Comparison of ENCODE assay signal across 18 cellular contexts in genomic region chr1:229582715-229583114, GRCh38. TPM values are rescaled to one million over a fixed set of nuclear protein-coding genes. Genes with fewer than 3 reads are reported as not detected.
DNase-seq lines count a peak whose midpoint lies in the region; ATAC-seq, FAIRE-seq and TF ChIP-seq lines count a peak whose summit lies in the region.
"Had no signal": no experiment of that assay in that cellular context is flagged by ENCODE, and none has a peak within 500 bp of the region (broad histone marks: within the 10 kb centered on the region; RNA-seq: fewer than 3 reads in every experiment).

No MANE protein-coding gene starts in this region.

- H3K36me3 ChIP-seq in HEK293 (ENCODE audit: control insufficient read depth in 2 of 2, insufficient read depth in 1 of 2, low read length in 2 of 2) (no peaks in the 10 kb centered on the region), thyroid gland (no peaks in the 10 kb centered on the region)
- H3K36me3 ChIP-seq: HAP-1 had no signal

- peaks cover 31% of the 10 kb centered on the region for H3K4me1 Mint-ChIP-seq in nephron
- no peaks in the 10 kb centered on the region for H3K4me1 Mint-ChIP-seq in activated T-cell treated with anti-CD3 and anti-CD28 coated beads, Interleukin-2, amount 50 U/mL, for 72 hours (ENCODE audit: low read depth)

- CTCF ChIA-PET in A549 (lab: Yijun Ruan, JAX) (interaction anchor here (1.0 to 2.2 kb wide), 2 partner anchors 18 to 24 kb away, joined by 3 to 8 read pairs; partner anchors contain the start of gene ABCB10), HEK293 (lab: Yijun Ruan, JAX) (interaction anchor here (0.8 to 1.9 kb wide), 2 partner anchors 12 to 24 kb away, joined by 3 to 8 read pairs; partner anchors contain the start of gene ABCB10)

- FAIRE-seq in A549 (lab: Jason Lieb, UNC) = no peak
- FAIRE-seq: A204.1, D721Med, GM12892, GM18507, HTR-8/SVneo had no signal

- H3K9me3 ChIP-seq in A549 (no peaks in the 10 kb centered on the region), HEK293 (ENCODE audit: control insufficient read depth, insufficient read depth, low read depth, low read length) (no peaks in the 10 kb centered on the region), thyroid gland (no peaks in the 10 kb centered on the region)
- H3K9me3 ChIP-seq: Caco-2, HAP-1 had no signal

- no peaks in the 10 kb centered on the region for H3K27me3 Mint-ChIP-seq in nephron (ENCODE audit: low read depth)
- no peaks in the 10 kb centered on the region for H3K27me3 Mint-ChIP-seq in activated T-cell treated with anti-CD3 and anti-CD28 coated beads, Interleukin-2, amount 50 U/mL, for 72 hours (ENCODE audit: low read depth)
- H3K27me3 Mint-ChIP-seq: CD4-positive, alpha-beta T cell; IgD-negative memory B cell had no signal

- no peak for TF ChIP-seq EP300 in A549 (IDR thresholded peaks at IDR 0.05)

- H3K27ac ChIP-seq in A549 = no peak overlapping the region
- H3K27ac ChIP-seq in HEK293 (ENCODE audit: extremely low read depth, low read depth, low read length) = no peak overlapping the region
- peak overlapping the region in 2 of 3 donors; percentile 7 to 39 for H3K27ac ChIP-seq in thyroid gland
- H3K27ac ChIP-seq in caudate nucleus (ENCODE audit: low read depth, low read length) = no peak overlapping the region
- H3K27ac ChIP-seq: GM23248 had no signal

- DNase-seq in A549 (ENCODE audit: low read depth in 1 of 2, low spot score in 1 of 2) (no peak), thyroid gland (no peak), caudate nucleus (lab: John Stamatoyannopoulos, UW) (no peak)
- DNase-seq in activated T-cell treated with anti-CD3 and anti-CD28 coated beads, Interleukin-2, amount 50 U/mL, for 72 hours = no peak
- DNase-seq: CD4-positive, alpha-beta T cell; GDM1 had no signal

- H3K4me3 ChIP-seq in A549 (no peak overlapping the region), HEK293 (ENCODE audit: low read depth, low read length) (no peak overlapping the region), thyroid gland (replicated peaks in 1 of 3) (no peak overlapping the region)
- H3K4me3 ChIP-seq: GM23248, HAP-1 had no signal

- 79% methylated on average over 4 of the region's 4 CpGs for WGBS in A549 (ENCODE audit: missing lambda C conversion rate)
- 97% methylated on average over 4 of the region's 4 CpGs for WGBS in thyroid gland, 2 donors

- intact Hi-C loops in thyroid gland (cut with DNase I) = no loop called here

- ATAC-seq in A549 = no peak
- ATAC-seq in activated T-cell treated with anti-CD3 and anti-CD28 coated beads, Interleukin-2, amount 50 U/mL, for 72 hours (replicated peaks in 1 of 2) = no peak
- ATAC-seq in HG03439 (IDR thresholded peaks at IDR 0.05; ENCODE audit: unreplicated experiment) = no peak

- no peaks in the 10 kb centered on the region for H3K4me1 ChIP-seq in A549
- peaks cover 9% of the 10 kb centered on the region for H3K4me1 ChIP-seq in HEK293 (ENCODE audit: control insufficient read depth, insufficient read depth, low read length)
- H3K4me1 ChIP-seq in thyroid gland = peaks cover 18 to 30% of the 10 kb centered on the region in 2 donors

- H3K27ac Mint-ChIP-seq in nephron = peak overlapping the region; percentile 68 to 85 (median 72)
- H3K27ac Mint-ChIP-seq in activated T-cell treated with anti-CD3 and anti-CD28 coated beads, Interleukin-2, amount 50 U/mL, for 72 hours = no peak overlapping the region
- H3K27ac Mint-ChIP-seq: CD4-positive, alpha-beta T cell; IgD-negative memory B cell had no signal

- TF ChIP-seq RAD21 in A549 (conservative IDR thresholded peaks at IDR 0.05 in 1 of 2, IDR thresholded peaks at IDR 0.05 in 1 of 2) = no peak

- H3K36me3 Mint-ChIP-seq in nephron (ENCODE audit: low read depth) = no peaks in the 10 kb centered on the region
- no peaks in the 10 kb centered on the region for H3K36me3 Mint-ChIP-seq in activated T-cell treated with anti-CD3 and anti-CD28 coated beads, Interleukin-2, amount 50 U/mL, for 72 hours (ENCODE audit: insufficient read depth in 2 of 2)
- H3K36me3 Mint-ChIP-seq: IgD-negative memory B cell had no signal

- H3K4me2 ChIP-seq in A549 = no peak overlapping the region

- no peak for TF ChIP-seq CTCF in A549 (IDR thresholded peaks at IDR 0.05)
- no peak for TF ChIP-seq CTCF in HEK293 (tag by site-specific recombination; IDR thresholded peaks at IDR 0.05)
- TF ChIP-seq CTCF in nephron (IDR thresholded peaks at IDR 0.05; ENCODE audit: unreplicated experiment in 3 of 3) = no peak
- TF ChIP-seq CTCF in thyroid gland (IDR thresholded peaks at IDR 0.05) = no peak

- POLR2A ChIA-PET in A549 (lab: Yijun Ruan, JAX) = no interaction called here
- POLR2A ChIA-PET in HEK293 (lab: Yijun Ruan, JAX) = interaction anchor here (1.1 to 1.6 kb wide), 2 partner anchors 10 to 24 kb away, joined by 3 to 7 read pairs; partner anchors contain the start of gene ABCB10

- no peaks in the 10 kb centered on the region for H3K27me3 ChIP-seq in thyroid gland

- TF ChIP-seq POLR2A in A549 (IDR thresholded peaks at IDR 0.05; ENCODE audit: low read length) (no peak), thyroid gland (IDR thresholded peaks at IDR 0.05) (no peak)

- H3K9me3 Mint-ChIP-seq in nephron = no peaks in the 10 kb centered on the region
- H3K9me3 Mint-ChIP-seq in activated T-cell treated with anti-CD3 and anti-CD28 coated beads, Interleukin-2, amount 50 U/mL, for 72 hours = no peaks in the 10 kb centered on the region
- H3K9me3 Mint-ChIP-seq: CD4-positive, alpha-beta T cell; IgD-negative memory B cell had no signal

- H3K4me3 Mint-ChIP-seq in nephron = peak overlapping the region in 1 of 3 experiments; percentile 46
- no peak overlapping the region for H3K4me3 Mint-ChIP-seq in activated T-cell treated with anti-CD3 and anti-CD28 coated beads, Interleukin-2, amount 50 U/mL, for 72 hours
- H3K4me3 Mint-ChIP-seq: CD4-positive, alpha-beta T cell; IgD-negative memory B cell had no signal

TF ChIP-seq in A549, 52 proteins besides CTCF, POLR2A, EP300 and RAD21:
- TF ChIP-seq ZC3H11A (IDR thresholded peaks at IDR 0.05) = peak; percentile 32
- TF ChIP-seq NFE2L2 (conservative IDR thresholded peaks at IDR 0.05; ENCODE audit: low read length) = no peak

TF ChIP-seq in HEK293, 187 proteins besides CTCF, POLR2A, EP300 and RAD21 (continues in another document):
- no peak for TF ChIP-seq ZNF423 (tag by site-specific recombination; IDR thresholded peaks at IDR 0.05)
- no peak for TF ChIP-seq ZNF548 (tag by site-specific recombination; IDR thresholded peaks at IDR 0.05)
- TF ChIP-seq ZNF23 (tag by site-specific recombination; IDR thresholded peaks at IDR 0.05; ENCODE audit: borderline replicate concordance) = no peak
- TF ChIP-seq, protein P1, sequence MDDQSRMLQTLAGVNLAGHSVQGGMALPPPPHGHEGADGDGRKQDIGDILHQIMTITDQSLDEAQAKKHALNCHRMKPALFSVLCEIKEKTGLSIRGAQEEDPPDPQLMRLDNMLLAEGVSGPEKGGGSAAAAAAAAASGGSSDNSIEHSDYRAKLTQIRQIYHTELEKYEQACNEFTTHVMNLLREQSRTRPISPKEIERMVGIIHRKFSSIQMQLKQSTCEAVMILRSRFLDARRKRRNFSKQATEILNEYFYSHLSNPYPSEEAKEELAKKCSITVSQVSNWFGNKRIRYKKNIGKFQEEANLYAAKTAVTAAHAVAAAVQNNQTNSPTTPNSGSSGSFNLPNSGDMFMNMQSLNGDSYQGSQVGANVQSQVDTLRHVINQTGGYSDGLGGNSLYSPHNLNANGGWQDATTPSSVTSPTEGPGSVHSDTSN (CRISPR knock-in tag; IDR thresholded peaks at IDR 0.05) = no peak
- TF ChIP-seq ZNF558 (tag by site-specific recombination; IDR thresholded peaks at IDR 0.05) = no peak

RNA-seq across cellular contexts. Expression of gene ABCB10, which starts 24.2 kb away (rescaled TPM):
- 15.1 and 16.3 TPM in 2 replicates for polyA plus RNA-seq in A549 (2011; rRNA removed)
- 6.3 and 8.9 TPM in 2 replicates for polyA plus RNA-seq in A549 (2012; cell fraction: cytosol; rRNA removed)
- 6.9 and 9.6 TPM in 2 replicates for polyA plus RNA-seq in A549 (2012; cell fraction: nucleus; rRNA removed)
- polyA plus RNA-seq in A549 (2017; fragmentation: RNase III; extraction: RNeasy Plus Mini Kit Qiagen cat#74134 plus additional on column Dnase treatment) = 12.5 to 13.9 TPM (median 12.9 TPM) in 3 replicates
- polyA minus RNA-seq in A549 (2011; rRNA and poly(A)+ RNA removed) = 13.7 and 14.3 TPM in 2 replicates
- total RNA-seq in thyroid gland = 10 to 100 TPM; 13.7 to 22.6 (median 17.8) TPM
- total RNA-seq in activated T-cell treated with anti-CD3 and anti-CD28 coated beads, Interleukin-2, amount 50 U/mL, for 72 hours = 10 to 100 TPM; 25.7 to 32.0 TPM

RNA-seq across cellular contexts. Expression of gene TAF5L, which starts 43.2 kb away (rescaled TPM):
- polyA plus RNA-seq in A549 (2011; rRNA removed) (25.0 and 27.7 TPM in 2 replicates), A549 (2017; fragmentation: RNase III; extraction: RNeasy Plus Mini Kit Qiagen cat#74134 plus additional on column Dnase treatment) (17.4 to 19.1 TPM (median 18.8 TPM) in 3 replicates)
- polyA plus RNA-seq in A549 (2012; cell fraction: cytosol; rRNA removed) = 16.4 and 22.5 TPM in 2 replicates
- polyA plus RNA-seq in A549 (2012; cell fraction: nucleus; rRNA removed) = 24.2 and 30.7 TPM in 2 replicates
- polyA minus RNA-seq in A549 (2011; rRNA and poly(A)+ RNA removed) = 38.6 and 42.7 TPM in 2 replicates
- total RNA-seq in thyroid gland = 10 to 100 TPM; 14.9 to 26.1 (median 18.4) TPM
- 10 to 100 TPM; 18.9 to 21.7 TPM for total RNA-seq in activated T-cell treated with anti-CD3 and anti-CD28 coated beads, Interleukin-2, amount 50 U/mL, for 72 hours

RNA-seq across cellular contexts. Expression of gene URB2, which starts 43.3 kb away (rescaled TPM):
- polyA plus RNA-seq in A549 (2011; rRNA removed) (15.7 and 19.6 TPM in 2 replicates), A549 (2017; fragmentation: RNase III; extraction: RNeasy Plus Mini Kit Qiagen cat#74134 plus additional on column Dnase treatment) (13.7 to 15.6 TPM (median 14.1 TPM) in 3 replicates)
- 9.2 and 12.0 TPM in 2 replicates for polyA plus RNA-seq in A549 (2012; cell fraction: cytosol; rRNA removed)
- polyA plus RNA-seq in A549 (2012; cell fraction: nucleus; rRNA removed) = 15.9 and 17.3 TPM in 2 replicates
- 48.4 and 52.1 TPM in 2 replicates for polyA minus RNA-seq in A549 (2011; rRNA and poly(A)+ RNA removed)
- total RNA-seq in thyroid gland = 10 to 100 TPM in 1 of 4 donors, 1 to 10 TPM in 3; 6.4 to 14.9 (median 7.1) TPM
- 10 to 100 TPM; 11.6 to 12.3 TPM for total RNA-seq in activated T-cell treated with anti-CD3 and anti-CD28 coated beads, Interleukin-2, amount 50 U/mL, for 72 hours

Comparison
In these comparisons a context has a peak if more than half of its experiments do, and no peak if none do; other contexts are left out.
1. H3K27ac ChIP-seq: peak in thyroid gland (2 of 3); none in A549 (0 of 2), HEK293 (single experiment) and caudate nucleus (single experiment).
2. Of the 5 proteins assayed by ChIP-seq in both HEK293 and A549: peak only in HEK293: REST; only in A549: none; in both: none; in neither: 4.